Comparison of ENCODE assay signal across 12 cellular contexts in genomic region chr6:36139991-36140710, GRCh38.
DNase-seq lines count a peak whose midpoint lies in the region; ATAC-seq and TF ChIP-seq lines count a peak whose summit lies in the region.
"Had no signal": no experiment of that assay in that cellular context is flagged by ENCODE, and none has a peak within 500 bp of the region (broad histone marks: within the 10 kb centered on the region; RNA-seq: fewer than 3 reads in every experiment).

No MANE protein-coding gene starts in this region.

- H3K36me3 Mint-ChIP-seq in activated T-cell treated with anti-CD3 and anti-CD28 coated beads, Interleukin-2, amount 50 U/mL, for 24 hours (ENCODE audit: low read depth) = peaks cover 68% of the 10 kb centered on the region
- peaks cover 71% of the 10 kb centered on the region for H3K36me3 Mint-ChIP-seq in stimulated activated effector memory CD8-positive, alpha-beta T cell treated with anti-CD3 and anti-CD28 coated beads, Interleukin-12 subunit alpha, Interleukin-12 subunit beta, amount 100 ng/mL, for 72 hours

- no peaks in the 10 kb centered on the region for H3K27me3 Mint-ChIP-seq in activated T-cell treated with anti-CD3 and anti-CD28 coated beads, Interleukin-2, amount 50 U/mL, for 24 hours

- TF ChIP-seq POLR2A in erythroblast (IDR thresholded peaks at IDR 0.05; ENCODE audit: low read length) = no peak

- no peaks in the 10 kb centered on the region for H3K9me3 Mint-ChIP-seq in activated T-cell treated with anti-CD3 and anti-CD28 coated beads, Interleukin-2, amount 50 U/mL, for 24 hours
- H3K9me3 Mint-ChIP-seq in stimulated activated effector memory CD8-positive, alpha-beta T cell treated with anti-CD3 and anti-CD28 coated beads, Interleukin-12 subunit alpha, Interleukin-12 subunit beta, amount 100 ng/mL, for 72 hours = no peaks in the 10 kb centered on the region
- H3K9me3 Mint-ChIP-seq: T-helper 1 cell treated with Interleukin-12 subunit alpha and Interleukin-12 subunit beta and Interleukin-4 antibody, amounts not matched to agents 30 μg/mL and 1 μg/mL, for 36 hours had no signal

- peaks cover 25% of the 10 kb centered on the region for H3K4me1 Mint-ChIP-seq in activated T-cell treated with anti-CD3 and anti-CD28 coated beads, Interleukin-2, amount 50 U/mL, for 24 hours (ENCODE audit: low read depth)
- H3K4me1 Mint-ChIP-seq in stimulated activated effector memory CD8-positive, alpha-beta T cell treated with anti-CD3 and anti-CD28 coated beads, Interleukin-12 subunit alpha, Interleukin-12 subunit beta, amount 100 ng/mL, for 72 hours = peaks cover 39% of the 10 kb centered on the region

- peak overlapping the region; percentile 68 for H3K27ac Mint-ChIP-seq in activated T-cell treated with anti-CD3 and anti-CD28 coated beads, Interleukin-2, amount 50 U/mL, for 24 hours
- H3K27ac Mint-ChIP-seq in stimulated activated effector memory CD8-positive, alpha-beta T cell treated with anti-CD3 and anti-CD28 coated beads, Interleukin-12 subunit alpha, Interleukin-12 subunit beta, amount 100 ng/mL, for 72 hours = peak overlapping the region; percentile 58
- H3K27ac Mint-ChIP-seq: T-helper 1 cell treated with Interleukin-12 subunit alpha and Interleukin-12 subunit beta and Interleukin-4 antibody, amounts not matched to agents 30 μg/mL and 1 μg/mL, for 36 hours had no signal

- ATAC-seq in stimulated activated effector memory CD8-positive, alpha-beta T cell treated with anti-CD3 and anti-CD28 coated beads, Interleukin-12 subunit alpha, Interleukin-12 subunit beta, amount 100 ng/mL, for 72 hours = no peak
- ATAC-seq: left cardiac atrium had no signal

- H3K4me3 Mint-ChIP-seq in activated T-cell treated with anti-CD3 and anti-CD28 coated beads, Interleukin-2, amount 50 U/mL, for 24 hours = no peak overlapping the region
- no peak overlapping the region for H3K4me3 Mint-ChIP-seq in stimulated activated effector memory CD8-positive, alpha-beta T cell treated with anti-CD3 and anti-CD28 coated beads, Interleukin-12 subunit alpha, Interleukin-12 subunit beta, amount 100 ng/mL, for 72 hours
- H3K4me3 Mint-ChIP-seq: T-helper 1 cell treated with Interleukin-12 subunit alpha and Interleukin-12 subunit beta and Interleukin-4 antibody, amounts not matched to agents 30 μg/mL and 1 μg/mL, for 36 hours had no signal

- DNase-seq in activated T-cell treated with anti-CD3 and anti-CD28 coated beads, Interleukin-2, amount 50 U/mL, for 24 hours = no peak
- no peak for DNase-seq in activated T-cell treated with anti-CD3 and anti-CD28 coated beads, Interleukin-2, amount 50 U/mL, for 48 hours
- DNase-seq in NCI-H69 (lab: John Stamatoyannopoulos, UW) (peak; percentile 42), erythroblast (lab: John Stamatoyannopoulos, UW) (peak; percentile 23 to 46), NCI-H1092 (lab: John Stamatoyannopoulos, UW) (no peak), epidermal melanocyte (ENCODE audit: insufficient read length, low spot score) (no peak)
- no peak for DNase-seq in stimulated activated effector memory CD8-positive, alpha-beta T cell treated with anti-CD3 and anti-CD28 coated beads, Interleukin-12 subunit alpha, Interleukin-12 subunit beta, amount 100 ng/mL, for 72 hours (ENCODE audit: low spot score in 2 of 2)
- no peak for DNase-seq in stimulated activated CD4-positive, alpha-beta T cell treated with anti-CD3 and anti-CD28 coated beads, Interleukin-1b, Interleukin-23, amount 100 ng/mL, for 48 hours
- DNase-seq: foreskin keratinocyte, left cardiac atrium, NCI-H146 had no signal

Comparison
In these comparisons a context has a peak if more than half of its experiments do, and no peak if none do; other contexts are left out.
1. DNase-seq: peak in NCI-H69 (single experiment) and erythroblast (2 of 2); none in activated T-cell treated with anti-CD3 and anti-CD28 coated beads, Interleukin-2, amount 50 U/mL, for 24 hours (single experiment), activated T-cell treated with anti-CD3 and anti-CD28 coated beads, Interleukin-2, amount 50 U/mL, for 48 hours (0 of 2), stimulated activated effector memory CD8-positive, alpha-beta T cell treated with anti-CD3 and anti-CD28 coated beads, Interleukin-12 subunit alpha, Interleukin-12 subunit beta, amount 100 ng/mL, for 72 hours (0 of 2), stimulated activated CD4-positive, alpha-beta T cell treated with anti-CD3 and anti-CD28 coated beads, Interleukin-1b, Interleukin-23, amount 100 ng/mL, for 48 hours (single experiment), NCI-H1092 (single experiment) and epidermal melanocyte (single experiment).